In genomic region chr17:29593546-29594440, GRCh38 we compare ENCODE assay signal across 6 cellular contexts. TPM values are rescaled to one million over a fixed set of nuclear protein-coding genes. Genes with fewer than 3 reads are reported as not detected.
DNase-seq lines count a peak whose midpoint lies in the region; ATAC-seq and TF ChIP-seq lines count a peak whose summit lies in the region.

No MANE protein-coding gene starts in this region.

- H4K20me1 ChIP-seq in GM23248 (ENCODE audit: insufficient read depth) = no peaks in the 10 kb centered on the region

- H3K27ac ChIP-seq in GM23248 (no peak overlapping the region), Panc1 (ENCODE audit: low read length) (peak overlapping the region; percentile 52)

- POLR2A ChIA-PET in Panc1 (lab: Charles Lee) = no interaction called here

- H3K9me2 ChIP-seq in GM23248 (ENCODE audit: insufficient read depth) = no peaks in the 10 kb centered on the region

- in situ Hi-C loops in GM23248 (cut with MboI) = no loop called here
- in situ Hi-C loops in Panc1 (cut with HindIII; ENCODE audit: low pct_unique_long_range_greater_than_20kb, low sequenced_read_pairs) = no loop called here

- CTCF ChIA-PET in Panc1 (lab: Charles Lee) = interaction anchor here (0.8 to 3.0 kb wide), 2 partner anchors 23 to 24 kb away, joined by 4 to 15 read pairs; no protein-coding TSS in a partner anchor

- no peaks in the 10 kb centered on the region for H3K9me3 ChIP-seq in GM23248 (ENCODE audit: low read depth)
- H3K9me3 ChIP-seq in Panc1 (ENCODE audit: control insufficient read depth, insufficient read depth, low read depth, low read length) = no peaks in the 10 kb centered on the region

- H3K79me2 ChIP-seq in GM23248 (ENCODE audit: insufficient read depth) = peaks cover under 1% of the 10 kb centered on the region; the same call in 1 of the 2 replicates

- peak overlapping the region; percentile 70 for H3K4me3 ChIP-seq in GM23248
- H3K4me3 ChIP-seq in Panc1 (ENCODE audit: low read depth in 2 of 2, low read length in 2 of 2) = peak overlapping the region; percentile 71 to 72
- H3K4me3 ChIP-seq in fibroblast of pulmonary artery (replicated peaks; ENCODE audit: low read depth, low read length) = peak overlapping the region; percentile 57

- TF ChIP-seq CTCF in Panc1 (IDR thresholded peaks at IDR 0.05) = no peak; the same call in 1 of the 2 replicates
- peak; percentile 12 for TF ChIP-seq CTCF in fibroblast of pulmonary artery (IDR thresholded peaks at IDR 0.05; ENCODE audit: low read length, missing control alignments)

- intact Hi-C loops in Panc1 (cut with micrococcal nuclease; ENCODE audit: unreplicated experiment) = no loop called here

- H3F3A ChIP-seq in GM23248 (ENCODE audit: insufficient read depth) = peaks cover 20% of the 10 kb centered on the region; the same call in 1 of the 2 replicates

- BruUV-seq in Panc1 (replicated peaks; lab: Mats Ljungman, UMichigan) = no TSS peak

- no peaks in the 10 kb centered on the region for H3K27me3 ChIP-seq in GM23248 (replicated peaks; ENCODE audit: insufficient read depth)
- no peaks in the 10 kb centered on the region for H3K27me3 ChIP-seq in Panc1 (ENCODE audit: control insufficient read depth, insufficient read depth, low read length)

- ATAC-seq in Panc1 = no peak
- ATAC-seq in stimulated activated naive CD8-positive, alpha-beta T cell treated with anti-CD3 and anti-CD28 coated beads, Interleukin-15, Interleukin-2, amounts not matched to agents 100 U/mL and 50 U/mL, for 24 hours = no peak
- ATAC-seq in GM18517 (IDR thresholded peaks at IDR 0.05; ENCODE audit: unreplicated experiment) = no peak
- ATAC-seq in GM21825 (IDR thresholded peaks at IDR 0.05; ENCODE audit: unreplicated experiment) = no peak

- DNase-seq in GM23248 = peak; percentile 52
- DNase-seq in Panc1 (ENCODE audit: low read depth, low spot score) = no peak
- no peak for DNase-seq in fibroblast of pulmonary artery (ENCODE audit: low read depth)
- peak; percentile 54 for DNase-seq in stimulated activated naive CD8-positive, alpha-beta T cell treated with anti-CD3 and anti-CD28 coated beads, Interleukin-15, Interleukin-2, amounts not matched to agents 100 U/mL and 50 U/mL, for 24 hours

- H2AFZ ChIP-seq in GM23248 = peak overlapping the region; percentile 74

- peaks cover 23% of the 10 kb centered on the region for H3K4me1 ChIP-seq in GM23248 (ENCODE audit: insufficient read depth)
- peaks cover 69% of the 10 kb centered on the region for H3K4me1 ChIP-seq in Panc1 (ENCODE audit: control insufficient read depth, insufficient read depth, low read length)

- H3K4me2 ChIP-seq in GM23248 (ENCODE audit: unreplicated experiment) = peak overlapping the region; percentile 75

- H3K9ac ChIP-seq in GM23248 = peak overlapping the region; percentile 25; the same call in 1 of the 2 replicates

- no peaks in the 10 kb centered on the region for H3K36me3 ChIP-seq in GM23248 (ENCODE audit: low read depth)
- peaks cover 4% of the 10 kb centered on the region; the same call in 1 of the 2 replicates for H3K36me3 ChIP-seq in Panc1 (ENCODE audit: control insufficient read depth, insufficient read depth, low read length)

- WGBS in GM23248 (ENCODE audit: low coverage in 1 of 2, low lambda C conversion rate in 2 of 2, missing lambda C conversion rate in 2 of 2), 2 experiments = 10 to 11% methylated on average over 43 to 49 of the region's 71 CpGs

RNA-seq across cellular contexts. Expression of gene ANKRD13B, which starts 0.9 kb away (rescaled TPM):
- 9.4 and 26.8 TPM in 2 replicates for total RNA-seq in GM23248 (2014; rRNA removed; shearing (Covaris generic))
- 1.3 and 1.7 TPM in 2 replicates for polyA plus RNA-seq in GM23248 (2016; fragmentation: Nextera tagmentation; extraction: Ambion mirVana)
- 31.4 TPM for total RNA-seq in Panc1 (2021; ENCODE audit: unreplicated experiment)
- polyA plus RNA-seq in Panc1 (2012; ENCODE audit: insufficient read length) = 34.3 TPM

RNA-seq across cellular contexts. Expression of gene GIT1, which starts 4.3 kb away (rescaled TPM):
- total RNA-seq in GM23248 (2014; rRNA removed; shearing (Covaris generic)) = 17.1 and 19.5 TPM in 2 replicates
- 4.4 and 6.0 TPM in 2 replicates for polyA plus RNA-seq in GM23248 (2016; fragmentation: Nextera tagmentation; extraction: Ambion mirVana)
- total RNA-seq in Panc1 (2021; ENCODE audit: unreplicated experiment) = 94.6 TPM
- polyA plus RNA-seq in Panc1 (2012; ENCODE audit: insufficient read length) = 105 TPM

RNA-seq across cellular contexts. Expression of gene TP53I13, which starts 25.3 kb away (rescaled TPM):
- total RNA-seq in GM23248 (2014; rRNA removed; shearing (Covaris generic)) = 63.7 and 67.2 TPM in 2 replicates
- 37.3 and 40.6 TPM in 2 replicates for polyA plus RNA-seq in GM23248 (2016; fragmentation: Nextera tagmentation; extraction: Ambion mirVana)
- total RNA-seq in Panc1 (2021; ENCODE audit: unreplicated experiment) = 123 TPM
- polyA plus RNA-seq in Panc1 (2012; ENCODE audit: insufficient read length) = 200 TPM

RNA-seq across cellular contexts. Expression of gene ABHD15, which starts 27.0 kb away (rescaled TPM):
- total RNA-seq in GM23248 (2014; rRNA removed; shearing (Covaris generic)) = 8.9 and 10.1 TPM in 2 replicates
- polyA plus RNA-seq in GM23248 (2016; fragmentation: Nextera tagmentation; extraction: Ambion mirVana) = 2.4 and 2.9 TPM in 2 replicates
- 33.7 TPM for total RNA-seq in Panc1 (2021; ENCODE audit: unreplicated experiment)
- polyA plus RNA-seq in Panc1 (2012; ENCODE audit: insufficient read length) = 25.9 TPM

RNA-seq across cellular contexts. Expression of gene CORO6, which starts 28.9 kb away (rescaled TPM):
- 4.2 and 6.5 TPM in 2 replicates for total RNA-seq in GM23248 (2014; rRNA removed; shearing (Covaris generic))
- 3.7 and 4.0 TPM in 2 replicates for polyA plus RNA-seq in GM23248 (2016; fragmentation: Nextera tagmentation; extraction: Ambion mirVana)
- 9.7 TPM for total RNA-seq in Panc1 (2021; ENCODE audit: unreplicated experiment)
- polyA plus RNA-seq in Panc1 (2012; ENCODE audit: insufficient read length) = 11.8 TPM

Comparison
In these comparisons a context has a peak if more than half of its experiments do, and no peak if none do; other contexts are left out.
1. DNase-seq: peak in GM23248 (single experiment) and stimulated activated naive CD8-positive, alpha-beta T cell treated with anti-CD3 and anti-CD28 coated beads, Interleukin-15, Interleukin-2, amounts not matched to agents 100 U/mL and 50 U/mL, for 24 hours (single experiment); none in Panc1 (single experiment) and fibroblast of pulmonary artery (single experiment).
2. Peak in every context shown above with its lines, with median percentiles within 50 percentile points of each other: H3K4me3 ChIP-seq.